ENCODE assay signal across 16 cellular contexts in the genomic region with DNA sequence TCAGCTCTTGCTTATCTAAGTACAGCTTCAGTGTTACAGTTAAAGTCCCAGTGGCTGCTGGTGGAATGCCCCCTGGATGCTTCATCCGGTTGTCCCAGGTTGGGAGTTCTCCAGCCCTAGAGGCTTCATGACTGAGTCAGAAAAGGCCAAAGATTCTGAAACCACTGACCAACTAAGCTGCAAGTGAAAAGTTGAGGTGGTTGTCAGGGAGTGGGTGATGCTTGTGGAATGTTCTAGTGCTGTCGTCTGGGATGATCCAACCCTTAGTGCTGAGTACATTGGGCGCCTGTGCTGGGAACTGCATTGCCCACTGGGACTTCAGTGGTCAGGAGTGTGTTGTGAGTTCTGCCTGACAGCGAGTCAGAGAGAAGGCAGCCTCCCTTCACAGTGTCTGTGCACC. TPM values are rescaled to one million over a fixed set of nuclear protein-coding genes. Genes with fewer than 3 reads are reported as not detected.
DNase-seq lines count a peak whose midpoint lies in the region; ATAC-seq, FAIRE-seq and TF ChIP-seq lines count a peak whose summit lies in the region.
"Had no signal": no experiment of that assay in that cellular context is flagged by ENCODE, and none has a peak within 500 bp of the region (broad histone marks: within the 10 kb centered on the region; RNA-seq: fewer than 3 reads in every experiment).

No MANE protein-coding gene starts in this region.

- H3K4me3 ChIP-seq in cardiac fibroblast (replicated peaks in 1 of 2; ENCODE audit: low read depth in 2 of 2, low read length in 2 of 2) (no peak overlapping the region), mesenchymal stem cell (ENCODE audit: insufficient read depth in 1 of 2, low read depth in 1 of 2, low read length in 2 of 2) (no peak overlapping the region), right atrium auricular region (no peak overlapping the region)
- H3K4me3 ChIP-seq: BLaER1 had no signal

- no peak overlapping the region for H2AFZ ChIP-seq in mesenchymal stem cell (ENCODE audit: low read depth, low read length)
- H2AFZ ChIP-seq: parathyroid adenoma had no signal

- H3K4me1 Mint-ChIP-seq in stimulated activated memory B cell treated with anti-CD40 and anti-IgM and Interleukin-4, amounts not matched to agents 10 μg/mL and 1 μg/mL and 100 μg/mL, for 72 hours: no peaks in the 10 kb centered on the region

- no peak overlapping the region for H3K14ac ChIP-seq in mesenchymal stem cell (ENCODE audit: low read length in 2 of 2)

- TF ChIP-seq CTCF in AG09319 (IDR thresholded peaks at IDR 0.05; ENCODE audit: low read depth, low read length): no peak
- no peak for TF ChIP-seq CTCF in cardiac fibroblast (IDR thresholded peaks at IDR 0.05; ENCODE audit: low read depth, low read length)
- no peak for TF ChIP-seq CTCF in right atrium auricular region (IDR thresholded peaks at IDR 0.05)

- H3K9ac ChIP-seq in mesenchymal stem cell (ENCODE audit: low read length): peak overlapping the region; percentile 65
- H3K9ac ChIP-seq: BLaER1, parathyroid adenoma had no signal

- ATAC-seq in stimulated activated memory B cell treated with anti-CD40 and anti-IgM and Interleukin-4, amounts not matched to agents 10 μg/mL and 1 μg/mL and 100 μg/mL, for 72 hours: no peak

- H3K36me3 Mint-ChIP-seq in stimulated activated memory B cell treated with anti-CD40 and anti-IgM and Interleukin-4, amounts not matched to agents 10 μg/mL and 1 μg/mL and 100 μg/mL, for 72 hours: no peaks in the 10 kb centered on the region

- WGBS in mesenchymal stem cell: 49% methylated on average over 4 of the region's 4 CpGs

- H2BK15ac ChIP-seq in mesenchymal stem cell (ENCODE audit: low read depth, poor library complexity, severe bottlenecking): no peak overlapping the region

- no peak overlapping the region for H3K18ac ChIP-seq in mesenchymal stem cell (ENCODE audit: low read depth in 1 of 2, low read length in 2 of 2)

- H2BK5ac ChIP-seq in mesenchymal stem cell (ENCODE audit: low read depth, low read length, poor library complexity, severe bottlenecking): no peak overlapping the region

- no peak overlapping the region for H3K23ac ChIP-seq in mesenchymal stem cell (ENCODE audit: low read length in 2 of 2)

- no peak overlapping the region for H3K4me3 Mint-ChIP-seq in stimulated activated memory B cell treated with anti-CD40 and anti-IgM and Interleukin-4, amounts not matched to agents 10 μg/mL and 1 μg/mL and 100 μg/mL, for 72 hours

- no peaks in the 10 kb centered on the region for H3K9me3 Mint-ChIP-seq in stimulated activated memory B cell treated with anti-CD40 and anti-IgM and Interleukin-4, amounts not matched to agents 10 μg/mL and 1 μg/mL and 100 μg/mL, for 72 hours

- H4K8ac ChIP-seq in mesenchymal stem cell (ENCODE audit: low read length): no peak overlapping the region

- no peaks in the 10 kb centered on the region for H3K79me1 ChIP-seq in mesenchymal stem cell (replicated peaks; ENCODE audit: low read length, poor library complexity, severe bottlenecking)

- H3K27me3 ChIP-seq in mesenchymal stem cell (ENCODE audit: control insufficient read depth in 1 of 2, insufficient read depth in 1 of 2, low read length in 2 of 2): peaks cover 0 to 12% of the 10 kb centered on the region in 2 experiments
- H3K27me3 ChIP-seq in right atrium auricular region: no peaks in the 10 kb centered on the region
- H3K27me3 ChIP-seq: BLaER1 had no signal

- H3K27ac ChIP-seq in mesenchymal stem cell (ENCODE audit: low read length, poor library complexity, severe bottlenecking): no peak overlapping the region
- no peak overlapping the region for H3K27ac ChIP-seq in right atrium auricular region
- H3K27ac ChIP-seq: BLaER1, parathyroid adenoma had no signal

- no peaks in the 10 kb centered on the region for H3K9me3 ChIP-seq in mesenchymal stem cell (ENCODE audit: control insufficient read depth, low read length)
- no peaks in the 10 kb centered on the region for H3K9me3 ChIP-seq in right atrium auricular region

- no peak overlapping the region for H4K91ac ChIP-seq in mesenchymal stem cell (ENCODE audit: low read length)

- H3K27me3 Mint-ChIP-seq in stimulated activated memory B cell treated with anti-CD40 and anti-IgM and Interleukin-4, amounts not matched to agents 10 μg/mL and 1 μg/mL and 100 μg/mL, for 72 hours: no peaks in the 10 kb centered on the region

- H2BK120ac ChIP-seq in mesenchymal stem cell (ENCODE audit: low read depth, low read length): no peak overlapping the region

- peak; percentile 20 for DNase-seq in AG09319 (ENCODE audit: extremely low read depth, low read depth)
- DNase-seq in HTR-8/SVneo (ENCODE audit: insufficient read length, low spot score): no peak
- DNase-seq in cardiac fibroblast (ENCODE audit: low read depth in 2 of 2): peak; percentile 70 to 93
- DNase-seq in mesenchymal stem cell: peak; percentile 88
- no peak for DNase-seq in NCI-H510A (lab: John Stamatoyannopoulos, UW)
- no peak for DNase-seq in right atrium auricular region (ENCODE audit: low spot score)
- no peak for DNase-seq in activated CD8-positive, alpha-beta memory T cell treated with anti-CD3 and anti-CD28 coated beads, Interleukin-2, amount 50 U/mL, for 4 hours
- DNase-seq: activated CD4-positive, alpha-beta T cell treated with anti-CD3 and anti-CD28 coated beads, Interleukin-2, amount 50 U/mL, for 48 hours; anterior cingulate cortex; effector CD4-positive, alpha-beta T cell; NCI-H2081 treated with DMSO at 0.1 percent for 48 hours; substantia nigra had no signal

- H3K4me1 ChIP-seq in mesenchymal stem cell (ENCODE audit: control insufficient read depth, insufficient read depth, low read depth, low read length) (no peaks in the 10 kb centered on the region), right atrium auricular region (no peaks in the 10 kb centered on the region)
- H3K4me1 ChIP-seq: parathyroid adenoma had no signal

- peak; percentile 59 for FAIRE-seq in HTR-8/SVneo (lab: Jason Lieb, UNC)
- FAIRE-seq: islet of Langerhans had no signal

- no peak overlapping the region for H2BK12ac ChIP-seq in mesenchymal stem cell (ENCODE audit: low read length in 2 of 2)

- H3K36me3 ChIP-seq in mesenchymal stem cell (ENCODE audit: control insufficient read depth in 1 of 2, insufficient read depth in 2 of 2, low read depth in 1 of 2, low read length in 2 of 2) (no peaks in the 10 kb centered on the region), right atrium auricular region (no peaks in the 10 kb centered on the region)
- H3K36me3 ChIP-seq: BLaER1 had no signal

- H3K4ac ChIP-seq in mesenchymal stem cell (ENCODE audit: low read depth in 1 of 2, low read length in 2 of 2): no peak overlapping the region

- no peak overlapping the region for H3K27ac Mint-ChIP-seq in stimulated activated memory B cell treated with anti-CD40 and anti-IgM and Interleukin-4, amounts not matched to agents 10 μg/mL and 1 μg/mL and 100 μg/mL, for 72 hours

- H3K4me2 ChIP-seq in mesenchymal stem cell (ENCODE audit: low read length, poor library complexity, severe bottlenecking): no peak overlapping the region
- H3K4me2 ChIP-seq: BLaER1 had no signal

- H2AK5ac ChIP-seq in mesenchymal stem cell (ENCODE audit: low read length, severe bottlenecking): no peak overlapping the region

RNA-seq across cellular contexts. Expression of gene MTRR, which starts 57.3 kb away (rescaled TPM):
- 21.6 TPM for polyA plus RNA-seq in mesenchymal stem cell (2013, experiment 1 of 2)
- polyA plus RNA-seq in mesenchymal stem cell (2013, experiment 2 of 2): 23.1 TPM
- total RNA-seq in right atrium auricular region: 10 to 100 TPM; 16.2 to 31.3 TPM

RNA-seq across cellular contexts. Expression of gene FASTKD3, which starts 57.5 kb away (rescaled TPM):
- 3.3 TPM for polyA plus RNA-seq in mesenchymal stem cell (2013, experiment 1 of 2)
- polyA plus RNA-seq in mesenchymal stem cell (2013, experiment 2 of 2): 3.7 TPM
- total RNA-seq in right atrium auricular region: 1 to 10 TPM; 4.6 TPM

Comparison
In these comparisons a context has a peak if more than half of its experiments do, and no peak if none do; other contexts are left out.
1. DNase-seq: peak in AG09319 (single experiment), cardiac fibroblast (2 of 2) and mesenchymal stem cell (single experiment); none in HTR-8/SVneo (single experiment), NCI-H510A (single experiment), right atrium auricular region (single experiment) and activated CD8-positive, alpha-beta memory T cell treated with anti-CD3 and anti-CD28 coated beads, Interleukin-2, amount 50 U/mL, for 4 hours (single experiment).